ENCODE assay signal across 11 cellular contexts in genomic region chr7:24966802-24967201, GRCh38. TPM values are rescaled to one million over a fixed set of nuclear protein-coding genes. Genes with fewer than 3 reads are reported as not detected.
DNase-seq lines count a peak whose midpoint lies in the region; ATAC-seq and TF ChIP-seq lines count a peak whose summit lies in the region.
"Had no signal": no experiment of that assay in that cellular context is flagged by ENCODE, and none has a peak within 500 bp of the region (broad histone marks: within the 10 kb centered on the region; RNA-seq: fewer than 3 reads in every experiment).

No MANE protein-coding gene starts in this region.

- H3K4me1 ChIP-seq in CD8-positive, alpha-beta T cell (ENCODE audit: insufficient read depth, low read length) = peaks cover 40% of the 10 kb centered on the region
- H3K4me1 ChIP-seq in GM23248 (ENCODE audit: insufficient read depth) (peaks cover 35% of the 10 kb centered on the region), heart right ventricle (peaks cover 0 to 57% (median 0%) of the 10 kb centered on the region in 9 donors)

- peaks cover 99% of the 10 kb centered on the region for H3K79me2 ChIP-seq in GM23248 (ENCODE audit: insufficient read depth)

- no peaks in the 10 kb centered on the region for H4K20me1 ChIP-seq in GM23248 (ENCODE audit: insufficient read depth)

- no peaks in the 10 kb centered on the region for H3K9me2 ChIP-seq in GM23248 (ENCODE audit: insufficient read depth)

- CTCF ChIA-PET in CD8-positive, alpha-beta T cell (lab: Charles Lee) = no interaction called here

- TF ChIP-seq CTCF in CD8-positive, alpha-beta T cell (IDR thresholded peaks at IDR 0.05) = no peak
- no peak for TF ChIP-seq CTCF in heart right ventricle (IDR thresholded peaks at IDR 0.05)

- no peak for ATAC-seq in CD8-positive, alpha-beta T cell
- no peak for ATAC-seq in heart right ventricle
- no peak for ATAC-seq in SK-N-SH treated with all-trans-retinoic acid at 6 μM for 48 hours
- ATAC-seq: Right ventricle myocardium inferior had no signal

- H3K4me3 Mint-ChIP-seq in CD8-positive, alpha-beta T cell = no peak overlapping the region
- peak overlapping the region in 2 of 4 donors; percentile 7 to 77 for H3K4me3 Mint-ChIP-seq in IgD-negative memory B cell
- H3K4me3 Mint-ChIP-seq in activated T-helper 2 cell treated with anti-CD3 and anti-CD28 coated beads, Interferon-gamma antibody, Interleukin-2, Interleukin-4, amounts not matched to agents 10 μg/mL and 5 μg/mL and 100 μg/mL, durations not matched to agents 14 hours and 24 hours and 36 hours (ENCODE audit: low read depth) = no peak overlapping the region

- H3K36me3 Mint-ChIP-seq in CD8-positive, alpha-beta T cell = no peaks in the 10 kb centered on the region
- no peaks in the 10 kb centered on the region for H3K36me3 Mint-ChIP-seq in IgD-negative memory B cell
- peaks cover 28% of the 10 kb centered on the region for H3K36me3 Mint-ChIP-seq in activated T-helper 2 cell treated with anti-CD3 and anti-CD28 coated beads, Interferon-gamma antibody, Interleukin-2, Interleukin-4, amounts not matched to agents 10 μg/mL and 5 μg/mL and 100 μg/mL, durations not matched to agents 14 hours and 24 hours and 36 hours (ENCODE audit: low read depth)

- H3K27me3 Mint-ChIP-seq in CD8-positive, alpha-beta T cell (ENCODE audit: low read depth) = no peaks in the 10 kb centered on the region
- H3K27me3 Mint-ChIP-seq in IgD-negative memory B cell = no peaks in the 10 kb centered on the region
- H3K27me3 Mint-ChIP-seq in activated T-helper 2 cell treated with anti-CD3 and anti-CD28 coated beads, Interferon-gamma antibody, Interleukin-2, Interleukin-4, amounts not matched to agents 10 μg/mL and 5 μg/mL and 100 μg/mL, durations not matched to agents 14 hours and 24 hours and 36 hours (ENCODE audit: low read depth) = no peaks in the 10 kb centered on the region

- WGBS in GM23248 (ENCODE audit: low coverage in 1 of 2, low lambda C conversion rate in 2 of 2, missing lambda C conversion rate in 2 of 2), 2 experiments = 88 to 98% methylated on average over 1 of the region's 1 CpG
- 93 to 97% methylated on average over 1 of the region's 1 CpG for WGBS in heart right ventricle, 2 donors

- no peak overlapping the region for H2AFZ ChIP-seq in GM23248

- peaks cover 65% of the 10 kb centered on the region for H3K4me1 Mint-ChIP-seq in CD8-positive, alpha-beta T cell (ENCODE audit: low read depth)
- peaks cover 55 to 62% (median 58%) of the 10 kb centered on the region in 3 donors for H3K4me1 Mint-ChIP-seq in IgD-negative memory B cell
- H3K4me1 Mint-ChIP-seq in activated T-helper 2 cell treated with anti-CD3 and anti-CD28 coated beads, Interferon-gamma antibody, Interleukin-2, Interleukin-4, amounts not matched to agents 10 μg/mL and 5 μg/mL and 100 μg/mL, durations not matched to agents 14 hours and 24 hours and 36 hours (ENCODE audit: low read depth) = peaks cover 80% of the 10 kb centered on the region

- no peak overlapping the region for H3K27ac ChIP-seq in CD8-positive, alpha-beta T cell (ENCODE audit: low read depth, low read length)
- H3K27ac ChIP-seq in GM23248 (no peak overlapping the region), heart right ventricle (no peak overlapping the region)
- H3K27ac ChIP-seq: left lung had no signal

- no peaks in the 10 kb centered on the region for H3K27me3 ChIP-seq in CD8-positive, alpha-beta T cell (ENCODE audit: insufficient read depth, low read length)
- H3K27me3 ChIP-seq in GM23248 (replicated peaks; ENCODE audit: insufficient read depth) (no peaks in the 10 kb centered on the region), heart right ventricle (no peaks in the 10 kb centered on the region)
- H3K27me3 ChIP-seq: left lung had no signal

- POLR2A ChIA-PET in CD8-positive, alpha-beta T cell (lab: Charles Lee) = interaction anchor here (1.5 to 1.7 kb wide), 2 partner anchors 11 kb away, joined by 4 read pairs; no protein-coding TSS in a partner anchor

- no peaks in the 10 kb centered on the region for H3K36me3 ChIP-seq in CD8-positive, alpha-beta T cell (ENCODE audit: insufficient read depth, low read length)
- H3K36me3 ChIP-seq in GM23248 (ENCODE audit: low read depth) (no peaks in the 10 kb centered on the region), heart right ventricle (no peaks in the 10 kb centered on the region)
- H3K36me3 ChIP-seq: left lung had no signal

- in situ Hi-C loops in GM23248 (cut with MboI) = no loop called here

- no peak overlapping the region for H3K9ac ChIP-seq in GM23248

- no peaks in the 10 kb centered on the region for H3K9me3 Mint-ChIP-seq in CD8-positive, alpha-beta T cell
- H3K9me3 Mint-ChIP-seq in IgD-negative memory B cell = no peaks in the 10 kb centered on the region
- no peaks in the 10 kb centered on the region for H3K9me3 Mint-ChIP-seq in activated T-helper 2 cell treated with anti-CD3 and anti-CD28 coated beads, Interferon-gamma antibody, Interleukin-2, Interleukin-4, amounts not matched to agents 10 μg/mL and 5 μg/mL and 100 μg/mL, durations not matched to agents 14 hours and 24 hours and 36 hours

- H3K27ac Mint-ChIP-seq in CD8-positive, alpha-beta T cell = peak overlapping the region; percentile 84
- H3K27ac Mint-ChIP-seq in IgD-negative memory B cell = peak overlapping the region; percentile 21 to 80 (median 62)
- H3K27ac Mint-ChIP-seq in activated T-helper 2 cell treated with anti-CD3 and anti-CD28 coated beads, Interferon-gamma antibody, Interleukin-2, Interleukin-4, amounts not matched to agents 10 μg/mL and 5 μg/mL and 100 μg/mL, durations not matched to agents 14 hours and 24 hours and 36 hours = peak overlapping the region; percentile 56

- no peak overlapping the region for H3K4me3 ChIP-seq in CD8-positive, alpha-beta T cell (ENCODE audit: low read depth, low read length)
- H3K4me3 ChIP-seq in GM23248 (no peak overlapping the region), heart right ventricle (no peak overlapping the region)
- H3K4me3 ChIP-seq: left lung had no signal

- no peaks in the 10 kb centered on the region for H3K9me3 ChIP-seq in CD8-positive, alpha-beta T cell (ENCODE audit: low read length)
- H3K9me3 ChIP-seq in GM23248 (ENCODE audit: low read depth) (no peaks in the 10 kb centered on the region), heart right ventricle (no peaks in the 10 kb centered on the region)
- H3K9me3 ChIP-seq: left lung had no signal

- no peak overlapping the region for H3K4me2 ChIP-seq in GM23248 (ENCODE audit: unreplicated experiment)

- intact Hi-C loops in CD8-positive, alpha-beta T cell (cut with DNase I, micrococcal nuclease) = no loop called here
- intact Hi-C loops in activated T-helper 2 cell treated with anti-CD3 and anti-CD28 coated beads, Interferon-gamma antibody, Interleukin-2, Interleukin-4, amounts not matched to agents 10 μg/mL and 5 μg/mL and 100 μg/mL, durations not matched to agents 14 hours and 24 hours and 36 hours (cut with micrococcal nuclease) = loop anchor here (1.0 kb wide), 5 partner anchors 13 to 146 kb away; partner anchors contain the start of gene OSBPL3
- intact Hi-C loops in heart right ventricle (cut with DNase I) = no loop called here

- peaks cover 19% of the 10 kb centered on the region for H3F3A ChIP-seq in GM23248 (ENCODE audit: insufficient read depth)

- no peak for DNase-seq in CD8-positive, alpha-beta T cell
- DNase-seq in activated T-helper 2 cell treated with anti-CD3 and anti-CD28 coated beads, Interferon-gamma antibody, Interleukin-2, Interleukin-4, amounts not matched to agents 10 μg/mL and 5 μg/mL and 100 μg/mL, durations not matched to agents 14 hours and 24 hours and 36 hours (ENCODE audit: low spot score) = no peak
- peak; percentile 58 for DNase-seq in iris pigment epithelial cell (ENCODE audit: low read depth)
- DNase-seq in amygdala (lab: John Stamatoyannopoulos, UW) = no peak
- no peak for DNase-seq in GM23248
- no peak for DNase-seq in heart right ventricle
- DNase-seq: effector CD4-positive, alpha-beta T cell; left lung had no signal

TF ChIP-seq in SK-N-SH treated with all-trans-retinoic acid at 6 μM for 48 hours, 23 proteins besides CTCF, POLR2A, EP300 and RAD21:
- TF ChIP-seq ZNF70 (CRISPR knock-in tag; IDR thresholded peaks at IDR 0.05) (no peak), GLIS3 (CRISPR knock-in tag; IDR thresholded peaks at IDR 0.05) (no peak), ZC3H10 (CRISPR knock-in tag; IDR thresholded peaks at IDR 0.05) (no peak)

RNA-seq across cellular contexts. Expression of gene OSBPL3, which starts 13.2 kb away (rescaled TPM):
- total RNA-seq in CD8-positive, alpha-beta T cell = 10 to 100 TPM; 12.0 to 13.8 TPM
- polyA plus RNA-seq in IgD-negative memory B cell = 13.0 TPM
- 74.2 and 76.2 TPM in 2 replicates for total RNA-seq in activated T-helper 2 cell treated with anti-CD3 and anti-CD28 coated beads, Interferon-gamma antibody, Interleukin-2, Interleukin-4, amounts not matched to agents 10 μg/mL and 5 μg/mL and 100 μg/mL, durations not matched to agents 14 hours and 24 hours and 36 hours
- 25.8 and 28.2 TPM in 2 replicates for total RNA-seq in GM23248 (2014; rRNA removed; shearing (Covaris generic))
- 21.8 and 24.2 TPM in 2 replicates for polyA plus RNA-seq in GM23248 (2016; fragmentation: Nextera tagmentation; extraction: Ambion mirVana)
- 10 to 100 TPM in 1 of 10 donors, 1 to 10 TPM in 9; 1.8 to 10.6 (median 4.6) TPM for total RNA-seq in heart right ventricle
- 1 to 10 TPM; 1.2 to 2.5 TPM for polyA plus RNA-seq in heart right ventricle
